Comparison of ENCODE assay signal across 8 cellular contexts in genomic region chr1:92298213-92298572, GRCh38.
DNase-seq lines count a peak whose midpoint lies in the region; TF ChIP-seq lines count a peak whose summit lies in the region.

No MANE protein-coding gene starts in this region.

- H3K36me3 ChIP-seq in endocrine pancreas (ENCODE audit: control insufficient read depth, insufficient read depth, low read length) (no peaks in the 10 kb centered on the region), neutrophil (no peaks in the 10 kb centered on the region)

- H3K27me3 ChIP-seq in endocrine pancreas (ENCODE audit: control insufficient read depth, insufficient read depth, low read length) (no peaks in the 10 kb centered on the region), neutrophil (no peaks in the 10 kb centered on the region)

- TF ChIP-seq POLR2A in NB4 (IDR thresholded peaks at IDR 0.05; ENCODE audit: extremely low read depth, insufficient read length) = no peak

- H3K27ac ChIP-seq in neutrophil = peak overlapping the region; percentile 83

- TF ChIP-seq CTCF in GM12864 (IDR thresholded peaks at IDR 0.05; ENCODE audit: low read depth, low read length, missing control alignments) (no peak), NB4 (IDR thresholded peaks at IDR 0.05; ENCODE audit: low read depth, low read length) (no peak), neutrophil (IDR thresholded peaks at IDR 0.05) (no peak)

- peak overlapping the region; percentile 82 for H3K9ac ChIP-seq in endocrine pancreas (ENCODE audit: control insufficient read depth, insufficient read depth, low read length)

- H3K9me3 ChIP-seq in endocrine pancreas (ENCODE audit: control insufficient read depth, low read length) (no peaks in the 10 kb centered on the region), neutrophil (no peaks in the 10 kb centered on the region)

- H3K4me1 ChIP-seq in endocrine pancreas (ENCODE audit: control insufficient read depth, insufficient read depth, low read length) (peaks cover 16% of the 10 kb centered on the region), neutrophil (ENCODE audit: control insufficient read depth in 1 of 2, insufficient read depth in 1 of 2, low read depth in 1 of 2, low read length in 1 of 2) (peaks cover 17 to 20% of the 10 kb centered on the region in 2 experiments)

- DNase-seq in GM12864 (ENCODE audit: low read depth) (no peak), NB4 (ENCODE audit: low read depth) (no peak), anterior cingulate cortex (lab: John Stamatoyannopoulos, UW) (no peak), KBM-7 (no peak)
- DNase-seq in central memory CD4-positive, alpha-beta T cell = no peak
- DNase-seq in stimulated activated naive CD4-positive, alpha-beta T cell treated with Interleukin-2 at 50 U/mL for 16 hours (lab: John Stamatoyannopoulos, UW) = no peak

- in situ Hi-C loops in KBM-7 (cut with MboI; ENCODE audit: low pct_unique_long_range_greater_than_20kb, low sequenced_read_pairs) = no loop called here

- H3K4me3 ChIP-seq in GM12864 (ENCODE audit: low read depth, low read length) (peak overlapping the region; percentile 72), NB4 (ENCODE audit: low read depth, low read length) (peak overlapping the region; percentile 95), endocrine pancreas (ENCODE audit: control insufficient read depth, insufficient read depth, low read length) (peak overlapping the region; percentile 93), neutrophil (ENCODE audit: low read depth in 1 of 2, low read length in 1 of 2) (peak overlapping the region; percentile 76)
